ENCODE assay signal across 7 cellular contexts in genomic region chr10:63264852-63265617, GRCh38.
DNase-seq lines count a peak whose midpoint lies in the region; ATAC-seq and TF ChIP-seq lines count a peak whose summit lies in the region.

No MANE protein-coding gene starts in this region.

- H3K36me3 ChIP-seq in endocrine pancreas (ENCODE audit: control insufficient read depth, insufficient read depth, low read length) (no peaks in the 10 kb centered on the region), muscle layer of colon (ENCODE audit: insufficient read depth, low read length) (no peaks in the 10 kb centered on the region), upper lobe of right lung (no peaks in the 10 kb centered on the region)

- peaks cover 14% of the 10 kb centered on the region for H3K4me1 ChIP-seq in endocrine pancreas (ENCODE audit: control insufficient read depth, insufficient read depth, low read length)
- H3K4me1 ChIP-seq in muscle layer of colon (ENCODE audit: insufficient read depth, low read length): peaks cover 19% of the 10 kb centered on the region
- H3K4me1 ChIP-seq in upper lobe of right lung: peaks cover 50% of the 10 kb centered on the region

- DNase-seq in GM03348 (ENCODE audit: low spot score) (peak; percentile 51), LNCaP clone FGC (ENCODE audit: low read depth) (no peak), UCSD-AML1 (lab: John Stamatoyannopoulos, UW; ENCODE audit: unreplicated experiment) (peak; percentile 50), upper lobe of right lung (no peak), GM13976 (ENCODE audit: low spot score) (no peak)

- peak; percentile 39 for ATAC-seq in upper lobe of right lung

- peak overlapping the region; percentile 76 for H3K27ac ChIP-seq in muscle layer of colon (ENCODE audit: low read depth, low read length)
- peak overlapping the region; percentile 90 for H3K27ac ChIP-seq in upper lobe of right lung

- H3K9ac ChIP-seq in endocrine pancreas (ENCODE audit: control insufficient read depth, insufficient read depth, low read length): no peak overlapping the region
- H3K9ac ChIP-seq in muscle layer of colon (ENCODE audit: low read length): no peak overlapping the region

- in situ Hi-C loops in GM13976 (cut with MboI; ENCODE audit: low sequenced_read_pairs, unreplicated experiment): no loop called here

- intact Hi-C loops in upper lobe of right lung (cut with DNase I): no loop called here

- TF ChIP-seq CTCF in LNCaP clone FGC (IDR thresholded peaks at IDR 0.05; ENCODE audit: control insufficient read depth, extremely low read depth, insufficient read depth) (no peak), upper lobe of right lung (IDR thresholded peaks at IDR 0.05) (no peak), GM13976 (IDR thresholded peaks at IDR 0.05; ENCODE audit: borderline replicate concordance, control extremely low read depth, extremely low read depth, insufficient read depth, missing control alignments) (no peak)

- H3K4me3 ChIP-seq in LNCaP clone FGC (ENCODE audit: low read depth, low read length) (peak overlapping the region; percentile 56), endocrine pancreas (ENCODE audit: control insufficient read depth, insufficient read depth, low read length) (peak overlapping the region; percentile 100), muscle layer of colon (ENCODE audit: low read depth in 1 of 2, low read length in 2 of 2) (peak overlapping the region; percentile 8 to 45), upper lobe of right lung (peak overlapping the region; percentile 54)

- H3K27me3 ChIP-seq in endocrine pancreas (ENCODE audit: control insufficient read depth, insufficient read depth, low read length) (no peaks in the 10 kb centered on the region), muscle layer of colon (ENCODE audit: control insufficient read depth in 1 of 2, insufficient read depth in 2 of 2, low read length in 2 of 2) (no peaks in the 10 kb centered on the region), upper lobe of right lung (no peaks in the 10 kb centered on the region)

- H3K9me3 ChIP-seq in endocrine pancreas (ENCODE audit: control insufficient read depth, low read length) (no peaks in the 10 kb centered on the region), muscle layer of colon (ENCODE audit: low read length) (no peaks in the 10 kb centered on the region), upper lobe of right lung (no peaks in the 10 kb centered on the region)

Comparison
In these comparisons a context has a peak if more than half of its experiments do, and no peak if none do; other contexts are left out.
1. DNase-seq: peak in GM03348 (single experiment) and UCSD-AML1 (single experiment); none in LNCaP clone FGC (single experiment), upper lobe of right lung (single experiment) and GM13976 (single experiment).
2. H3K4me3 ChIP-seq: peak in every context shown above with its lines; median percentile 100 in endocrine pancreas; 56 in LNCaP clone FGC; 54 in upper lobe of right lung; 26 in muscle layer of colon.